In the genomic region with DNA sequence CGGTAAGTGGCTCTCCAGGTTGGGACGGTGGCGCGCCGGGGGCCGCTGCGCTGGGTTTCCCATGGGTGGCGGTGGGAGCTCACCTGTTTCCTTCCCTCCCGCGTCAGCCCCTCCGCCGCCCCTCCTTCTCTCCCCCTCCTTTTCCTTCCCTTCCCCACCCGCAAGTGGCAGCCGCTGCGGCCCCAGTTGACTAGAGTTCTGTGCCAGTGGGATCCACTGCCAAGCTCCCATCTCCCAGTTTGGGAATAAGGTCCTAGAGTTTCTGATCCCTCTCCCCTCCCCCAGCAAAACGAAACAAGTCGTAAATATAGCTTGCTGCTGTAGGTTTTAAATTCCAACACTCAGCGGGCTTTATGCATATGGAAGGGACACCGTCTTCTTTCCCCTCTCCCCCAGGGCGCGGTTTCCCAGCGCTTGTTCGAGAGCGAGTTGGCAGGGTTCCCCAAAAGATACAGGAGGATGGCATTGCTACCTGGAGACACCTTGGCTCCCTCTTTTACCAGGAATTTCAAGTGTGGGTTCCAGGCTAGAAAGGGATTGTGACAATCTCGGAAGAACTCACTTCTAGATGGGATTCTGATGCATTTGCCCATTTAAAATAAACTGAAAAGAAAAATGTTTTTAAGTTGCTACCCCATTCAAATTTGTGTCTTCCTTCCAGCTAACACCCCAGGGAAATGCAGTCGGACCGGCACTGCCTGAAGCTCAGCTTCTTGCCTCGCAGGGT, we compare ENCODE assay signal across 11 cellular contexts. TPM values are rescaled to one million over a fixed set of nuclear protein-coding genes. Genes with fewer than 3 reads are reported as not detected.
DNase-seq lines count a peak whose midpoint lies in the region; ATAC-seq and TF ChIP-seq lines count a peak whose summit lies in the region.
"Had no signal": no experiment of that assay in that cellular context is flagged by ENCODE, and none has a peak within 500 bp of the region (broad histone marks: within the 10 kb centered on the region; RNA-seq: fewer than 3 reads in every experiment).

No MANE protein-coding gene starts in this region.

- peaks cover 0 to 8% of the 10 kb centered on the region in 2 donors for H3K4me1 ChIP-seq in lung (ENCODE audit: control insufficient read depth in 2 of 2, insufficient read depth in 2 of 2, low read length in 2 of 2)
- H3K4me1 ChIP-seq in upper lobe of left lung = peaks cover 16 to 31% (median 24%) of the 10 kb centered on the region in 4 donors

- ATAC-seq in activated CD8-positive, alpha-beta memory T cell treated with anti-CD3 and anti-CD28 coated beads, Interleukin-2, amount 10 ng/mL, durations not matched to agents 7 days and 5 days = no peak
- ATAC-seq in lung (ENCODE audit: insufficient read depth, low FRiP score) (no peak), upper lobe of left lung (ENCODE audit: low FRiP score in 2 of 2) (peak; percentile 8 to 12), GM18498 (IDR thresholded peaks at IDR 0.05; ENCODE audit: unreplicated experiment) (no peak), GM19328 (IDR thresholded peaks at IDR 0.05; ENCODE audit: unreplicated experiment) (no peak)

- H3K36me3 Mint-ChIP-seq in activated CD8-positive, alpha-beta memory T cell treated with anti-CD3 and anti-CD28 coated beads, Interleukin-2, amount 10 ng/mL, durations not matched to agents 7 days and 5 days = no peaks in the 10 kb centered on the region
- H3K36me3 Mint-ChIP-seq: CD4-positive, CD25-positive, alpha-beta regulatory T cell had no signal

- H3K4me1 Mint-ChIP-seq in activated CD8-positive, alpha-beta memory T cell treated with anti-CD3 and anti-CD28 coated beads, Interleukin-2, amount 10 ng/mL, durations not matched to agents 7 days and 5 days = peaks cover 13% of the 10 kb centered on the region

- no peak overlapping the region for H3K27ac Mint-ChIP-seq in activated CD8-positive, alpha-beta memory T cell treated with anti-CD3 and anti-CD28 coated beads, Interleukin-2, amount 10 ng/mL, durations not matched to agents 7 days and 5 days
- H3K27ac Mint-ChIP-seq: CD4-positive, CD25-positive, alpha-beta regulatory T cell had no signal

- peaks cover 0 to 3% of the 10 kb centered on the region in 2 donors for H3K9me3 ChIP-seq in lung (ENCODE audit: control insufficient read depth in 2 of 2, insufficient read depth in 1 of 2, low read length in 1 of 2)
- H3K9me3 ChIP-seq in upper lobe of left lung = no peaks in the 10 kb centered on the region

- WGBS in lung, 2 donors = 0 to 4% methylated on average over 25 to 28 of the region's 28 CpGs
- 0 to 3% methylated on average over 22 to 28 of the region's 28 CpGs for WGBS in upper lobe of left lung, 2 donors

- H3K4me3 Mint-ChIP-seq in activated CD8-positive, alpha-beta memory T cell treated with anti-CD3 and anti-CD28 coated beads, Interleukin-2, amount 10 ng/mL, durations not matched to agents 7 days and 5 days = peak overlapping the region; percentile 22

- TF ChIP-seq CTCF in lung (IDR thresholded peaks at IDR 0.05; ENCODE audit: control extremely low read depth, extremely low read depth) (no peak), upper lobe of left lung (IDR thresholded peaks at IDR 0.05) (no peak)

- no peak for DNase-seq in activated CD8-positive, alpha-beta memory T cell treated with anti-CD3 and anti-CD28 coated beads, Interleukin-2, amount 10 ng/mL, durations not matched to agents 7 days and 5 days
- no peak for DNase-seq in activated CD8-positive, alpha-beta memory T cell treated with anti-CD3 and anti-CD28 coated beads, Interleukin-2, amount 50 U/mL, for 4 hours
- DNase-seq in cerebellum (ENCODE audit: low spot score) = peak; percentile 63
- no peak for DNase-seq in lung (ENCODE audit: low spot score)
- peak in 1 of 2 donors; percentile 78 for DNase-seq in upper lobe of left lung
- DNase-seq in NCI-H1930 (lab: John Stamatoyannopoulos, UW) = no peak
- DNase-seq: CD4-positive, CD25-positive, alpha-beta regulatory T cell; stimulated activated naive CD4-positive, alpha-beta T cell had no signal

- H3K4me3 ChIP-seq in lung (peak overlapping the region; percentile 32), upper lobe of left lung (peak overlapping the region; percentile 1 to 58 (median 44))

- TF ChIP-seq POLR2A in upper lobe of left lung (IDR thresholded peaks at IDR 0.05) = no peak

- TF ChIP-seq EP300 in upper lobe of left lung (IDR thresholded peaks at IDR 0.05) = no peak

- H3K36me3 ChIP-seq in lung (ENCODE audit: control insufficient read depth in 2 of 2, insufficient read depth in 2 of 2, low read length in 2 of 2) (no peaks in the 10 kb centered on the region), upper lobe of left lung (no peaks in the 10 kb centered on the region)

- H3K27me3 ChIP-seq in lung (ENCODE audit: control insufficient read depth, insufficient read depth) (no peaks in the 10 kb centered on the region), upper lobe of left lung (peaks cover 0 to 25% (median 6%) of the 10 kb centered on the region in 4 donors)

- H3K9me3 Mint-ChIP-seq in activated CD8-positive, alpha-beta memory T cell treated with anti-CD3 and anti-CD28 coated beads, Interleukin-2, amount 10 ng/mL, durations not matched to agents 7 days and 5 days (ENCODE audit: low read depth) = no peaks in the 10 kb centered on the region
- H3K9me3 Mint-ChIP-seq: CD4-positive, CD25-positive, alpha-beta regulatory T cell had no signal

- no peak overlapping the region for H3K27ac ChIP-seq in lung (ENCODE audit: low read depth in 1 of 2, low read length in 1 of 2)
- peak overlapping the region in 2 of 4 donors; percentile 21 to 56 for H3K27ac ChIP-seq in upper lobe of left lung

- peaks cover 58% of the 10 kb centered on the region for H3K27me3 Mint-ChIP-seq in activated CD8-positive, alpha-beta memory T cell treated with anti-CD3 and anti-CD28 coated beads, Interleukin-2, amount 10 ng/mL, durations not matched to agents 7 days and 5 days

- CTCF ChIA-PET in activated CD8-positive, alpha-beta memory T cell treated with anti-CD3 and anti-CD28 coated beads, Interleukin-2, amount 10 ng/mL, durations not matched to agents 7 days and 5 days (lab: Charles Lee) = no interaction called here

RNA-seq across cellular contexts. Expression of a gene that starts 1.2 kb away (rescaled TPM):
- not detected for total RNA-seq in activated CD8-positive, alpha-beta memory T cell treated with anti-CD3 and anti-CD28 coated beads, Interleukin-2, amount 10 ng/mL, durations not matched to agents 7 days and 5 days
- total RNA-seq in cerebellum (40.4 TPM), lung (1 to 10 TPM; 2.7 to 5.7 TPM), upper lobe of left lung (1 to 10 TPM; 1.9 to 8.4 (median 3.1) TPM)
- 1 to 10 TPM in 1 of 2 donors, under 1 TPM in 1; 0.93 to 1.1 TPM for polyA plus RNA-seq in lung
- total RNA-seq: CD4-positive, CD25-positive, alpha-beta regulatory T cell; T-helper 2 cell treated with Interferon-gamma antibody and Interleukin-4, amounts not matched to agents 100 ng/mL and 5 ng/mL, for 36 hours had no signal
- polyA plus RNA-seq: CD4-positive, CD25-positive, alpha-beta regulatory T cell had no signal

Comparison
In these comparisons a context has a peak if more than half of its experiments do, and no peak if none do; other contexts are left out.
1. ATAC-seq: peak in upper lobe of left lung (2 of 2); none in activated CD8-positive, alpha-beta memory T cell treated with anti-CD3 and anti-CD28 coated beads, Interleukin-2, amount 10 ng/mL, durations not matched to agents 7 days and 5 days (single experiment), lung (single experiment), GM18498 (single experiment) and GM19328 (single experiment).